Comparison of ENCODE assay signal across 18 cellular contexts in genomic region chr10:114542373-114542772, GRCh38.
DNase-seq lines count a peak whose midpoint lies in the region; ATAC-seq and TF ChIP-seq lines count a peak whose summit lies in the region.
"Had no signal": no experiment of that assay in that cellular context is flagged by ENCODE, and none has a peak within 500 bp of the region (broad histone marks: within the 10 kb centered on the region; RNA-seq: fewer than 3 reads in every experiment).

No MANE protein-coding gene starts in this region.

- no peak overlapping the region for H3K56ac ChIP-seq in H9 (ENCODE audit: insufficient read length, low read depth, low read length)

- WGBS in H9 (ENCODE audit: extremely low coverage, insufficient read length, low lambda C conversion rate): no CpG with 5 or more reads among the region's 2 CpGs

- POLR2A ChIA-PET in activated CD8-positive, alpha-beta T cell treated with anti-CD3 and anti-CD28 coated beads for 36 hours (lab: Charles Lee): interaction anchor here (0.6 to 11.1 kb wide), 8 partner anchors 21 to 279 kb away, joined by 3 to 251 read pairs (median 3); partner anchors contain the start of gene FHIP2A

- no peaks in the 10 kb centered on the region for H3K9me3 Mint-ChIP-seq in stimulated activated naive CD8-positive, alpha-beta T cell treated with anti-CD3 and anti-CD28 coated beads, Interleukin-15, Interleukin-2, amounts not matched to agents 100 ng/mL and 50 ng/mL, for 24 hours
- H3K9me3 Mint-ChIP-seq in activated CD8-positive, alpha-beta T cell treated with anti-CD3 and anti-CD28 coated beads for 36 hours: no peaks in the 10 kb centered on the region
- H3K9me3 Mint-ChIP-seq in naive B cell (no peaks in the 10 kb centered on the region), H9 (no peaks in the 10 kb centered on the region)

- H3K4me3 Mint-ChIP-seq in stimulated activated naive CD8-positive, alpha-beta T cell treated with anti-CD3 and anti-CD28 coated beads, Interleukin-15, Interleukin-2, amounts not matched to agents 100 ng/mL and 50 ng/mL, for 24 hours: no peak overlapping the region
- peak overlapping the region; percentile 70 for H3K4me3 Mint-ChIP-seq in activated CD8-positive, alpha-beta T cell treated with anti-CD3 and anti-CD28 coated beads for 36 hours
- H3K4me3 Mint-ChIP-seq in naive B cell (peak overlapping the region in 2 of 8 donors; percentile 32 to 56), H9 (no peak overlapping the region)

- no peaks in the 10 kb centered on the region for H3K79me1 ChIP-seq in H9 (ENCODE audit: insufficient read depth, low read depth, low read length, poor library complexity, severe bottlenecking)

- no peaks in the 10 kb centered on the region for H3K27me3 Mint-ChIP-seq in stimulated activated naive CD8-positive, alpha-beta T cell treated with anti-CD3 and anti-CD28 coated beads, Interleukin-15, Interleukin-2, amounts not matched to agents 100 ng/mL and 50 ng/mL, for 24 hours
- no peaks in the 10 kb centered on the region for H3K27me3 Mint-ChIP-seq in activated CD8-positive, alpha-beta T cell treated with anti-CD3 and anti-CD28 coated beads for 36 hours
- H3K27me3 Mint-ChIP-seq in naive B cell (no peaks in the 10 kb centered on the region), H9 (ENCODE audit: low read depth) (peaks cover 44% of the 10 kb centered on the region)

- no peak overlapping the region for H2AK5ac ChIP-seq in H9 (ENCODE audit: insufficient read length, low read length)

- no peak overlapping the region for H2AFZ ChIP-seq in H9 (ENCODE audit: low read length)

- no peak overlapping the region for H2BK12ac ChIP-seq in H9 (ENCODE audit: insufficient read length, low read depth, low read length)

- no peak overlapping the region for H4K8ac ChIP-seq in H9 (replicated peaks; ENCODE audit: insufficient read length, low read depth, low read length)

- CTCF ChIA-PET in activated CD8-positive, alpha-beta T cell treated with anti-CD3 and anti-CD28 coated beads for 36 hours (lab: Charles Lee): interaction anchor here (1.0 to 21.0 kb wide), 6 partner anchors 9 to 280 kb away, joined by 6 to 252 read pairs (median 20); partner anchors contain the start of gene FHIP2A

- no peaks in the 10 kb centered on the region for H3K9me3 ChIP-seq in H9 (ENCODE audit: control insufficient read depth, low read depth, low read length)
- H3K9me3 ChIP-seq: HAP-1, thoracic aorta had no signal

- peaks cover 90% of the 10 kb centered on the region for H3K4me1 Mint-ChIP-seq in stimulated activated naive CD8-positive, alpha-beta T cell treated with anti-CD3 and anti-CD28 coated beads, Interleukin-15, Interleukin-2, amounts not matched to agents 100 ng/mL and 50 ng/mL, for 24 hours (ENCODE audit: low read depth)
- H3K4me1 Mint-ChIP-seq in activated CD8-positive, alpha-beta T cell treated with anti-CD3 and anti-CD28 coated beads for 36 hours (ENCODE audit: low read depth): peaks cover 91% of the 10 kb centered on the region
- peaks cover 42 to 80% (median 68%) of the 10 kb centered on the region in 3 donors for H3K4me1 Mint-ChIP-seq in naive B cell
- H3K4me1 Mint-ChIP-seq in H9: peaks cover 24 to 26% of the 10 kb centered on the region in 2 experiments

- H2BK15ac ChIP-seq in H9 (ENCODE audit: low read depth, low read length): no peak overlapping the region

- no peak overlapping the region for H3K4me2 ChIP-seq in H9 (ENCODE audit: insufficient read depth, insufficient read length, low read length)

- no peaks in the 10 kb centered on the region for H3K36me3 Mint-ChIP-seq in stimulated activated naive CD8-positive, alpha-beta T cell treated with anti-CD3 and anti-CD28 coated beads, Interleukin-15, Interleukin-2, amounts not matched to agents 100 ng/mL and 50 ng/mL, for 24 hours (ENCODE audit: low read depth)
- peaks cover 2% of the 10 kb centered on the region for H3K36me3 Mint-ChIP-seq in activated CD8-positive, alpha-beta T cell treated with anti-CD3 and anti-CD28 coated beads for 36 hours (ENCODE audit: low read depth)
- H3K36me3 Mint-ChIP-seq in naive B cell: no peaks in the 10 kb centered on the region
- no peaks in the 10 kb centered on the region; a peak in 1 of 7 replicates for H3K36me3 Mint-ChIP-seq in H9 (ENCODE audit: insufficient read depth in 1 of 3, low read depth in 3 of 3)

- H3K23me2 ChIP-seq in H9 (ENCODE audit: insufficient read length, low read depth, low read length, poor library complexity, severe bottlenecking): no peaks in the 10 kb centered on the region

- H4K20me1 ChIP-seq in H9 (ENCODE audit: control insufficient read depth, insufficient read depth, insufficient read length): no peaks in the 10 kb centered on the region

- no peak overlapping the region for H2BK120ac ChIP-seq in H9 (ENCODE audit: low read depth, low read length, poor library complexity, severe bottlenecking)

- H3K9ac ChIP-seq in H9 (ENCODE audit: extremely low read depth, insufficient read length, low read length): no peak overlapping the region

- DNase-seq in stimulated activated naive CD8-positive, alpha-beta T cell treated with anti-CD3 and anti-CD28 coated beads, Interleukin-15, Interleukin-2, amounts not matched to agents 100 U/mL and 50 U/mL, for 24 hours: no peak
- DNase-seq in activated CD8-positive, alpha-beta T cell treated with anti-CD3 and anti-CD28 coated beads for 36 hours: no peak
- DNase-seq in naive B cell (no peak), H9 (no peak), GOT3 (lab: John Stamatoyannopoulos, UW) (no peak)
- no peak for DNase-seq in effector CD4-positive, alpha-beta T cell
- DNase-seq: DMS53, glutamatergic neuron, mesendoderm, NCI-H146, NCI-H345, right cardiac atrium, SHP77 treated with DMSO at 0.1 percent for 48 hours, T-helper 9 cell had no signal

- H3K4ac ChIP-seq in H9 (ENCODE audit: low read depth, low read length): no peak overlapping the region

- no peak overlapping the region for H4K91ac ChIP-seq in H9 (ENCODE audit: insufficient read length, low read depth, low read length)

- H3K23ac ChIP-seq in H9 (ENCODE audit: insufficient read length, low read depth, low read length): no peak overlapping the region

- intact Hi-C loops in activated CD8-positive, alpha-beta T cell treated with anti-CD3 and anti-CD28 coated beads for 36 hours (cut with micrococcal nuclease): loop anchor here (5.0 to 10.0 kb wide), 3 partner anchors 50 to 382 kb away; partner anchors contain the start of genes CCDC186 and TDRD1

- no peak overlapping the region for H2BK20ac ChIP-seq in H9 (ENCODE audit: low read depth, low read length, poor library complexity, severe bottlenecking)

- H3K27ac ChIP-seq in H9 (ENCODE audit: insufficient read length, low read depth, low read length): no peak overlapping the region
- H3K27ac ChIP-seq: epithelial cell of prostate had no signal

- H3K4me1 ChIP-seq in H9 (ENCODE audit: insufficient read depth, low read length): peaks cover 5% of the 10 kb centered on the region; the same call in 1 of the 2 replicates

- no peak for TF ChIP-seq CTCF in activated CD8-positive, alpha-beta T cell treated with anti-CD3 and anti-CD28 coated beads for 36 hours (IDR thresholded peaks at IDR 0.05)
- TF ChIP-seq CTCF in H9 (conservative IDR thresholded peaks at IDR 0.05): no peak

- ATAC-seq in stimulated activated naive CD8-positive, alpha-beta T cell treated with anti-CD3 and anti-CD28 coated beads, Interleukin-15, Interleukin-2, amounts not matched to agents 100 U/mL and 50 U/mL, for 24 hours: no peak
- ATAC-seq in activated CD8-positive, alpha-beta T cell treated with anti-CD3 and anti-CD28 coated beads for 36 hours: no peak
- no peak for ATAC-seq in naive B cell (ENCODE audit: low read depth in 2 of 2)

- no peak overlapping the region for H3K18ac ChIP-seq in H9 (ENCODE audit: insufficient read length, low read depth, low read length)

- H4K5ac ChIP-seq in H9 (ENCODE audit: insufficient read length, low read depth, low read length): no peak overlapping the region

- H3K27ac Mint-ChIP-seq in stimulated activated naive CD8-positive, alpha-beta T cell treated with anti-CD3 and anti-CD28 coated beads, Interleukin-15, Interleukin-2, amounts not matched to agents 100 ng/mL and 50 ng/mL, for 24 hours: peak overlapping the region; percentile 97
- peak overlapping the region; percentile 100 for H3K27ac Mint-ChIP-seq in activated CD8-positive, alpha-beta T cell treated with anti-CD3 and anti-CD28 coated beads for 36 hours
- H3K27ac Mint-ChIP-seq in naive B cell (peak overlapping the region in 4 of 6 donors; percentile 6 to 85 (median 48)), H9 (no peak overlapping the region)

- H3K14ac ChIP-seq in H9 (ENCODE audit: insufficient read depth, low read length): no peak overlapping the region

- H2BK5ac ChIP-seq in H9 (ENCODE audit: insufficient read length, low read length): no peak overlapping the region

- H3K79me2 ChIP-seq in H9 (ENCODE audit: insufficient read depth, low read length): no peaks in the 10 kb centered on the region

- no peaks in the 10 kb centered on the region; the same call in 1 of the 2 replicates for H3K27me3 ChIP-seq in H9 (ENCODE audit: insufficient read depth, low read length)

- H3T11ph ChIP-seq in H9 (ENCODE audit: low read length): no peak overlapping the region

Comparison
In these comparisons a context has a peak if more than half of its experiments do, and no peak if none do; other contexts are left out.
1. H3K27ac Mint-ChIP-seq: peak in stimulated activated naive CD8-positive, alpha-beta T cell treated with anti-CD3 and anti-CD28 coated beads, Interleukin-15, Interleukin-2, amounts not matched to agents 100 ng/mL and 50 ng/mL, for 24 hours (single experiment), activated CD8-positive, alpha-beta T cell treated with anti-CD3 and anti-CD28 coated beads for 36 hours (single experiment) and naive B cell (4 of 6); none in H9 (0 of 3).